In genomic region chr2:105486762-105487141, GRCh38 we compare ENCODE assay signal across 19 cellular contexts.
"Had no signal": no experiment of that assay in that cellular context is flagged by ENCODE, and none has a peak within 500 bp of the region (broad histone marks: within the 10 kb centered on the region; RNA-seq: fewer than 3 reads in every experiment).

No MANE protein-coding gene starts in this region.

- H3K4me3 ChIP-seq: body of pancreas, psoas muscle, sigmoid colon had no signal

- H3K4me1 Mint-ChIP-seq: nephron progenitor cell had no signal

- H3K4me3 Mint-ChIP-seq: activated CD8-positive, alpha-beta T cell treated with anti-CD3 and anti-CD28 coated beads for 36 hours; activated T-cell treated with anti-CD3 and anti-CD28 coated beads, Interleukin-2, amount 50 U/mL, for 4 hours; nephron progenitor cell had no signal

- H3K27ac Mint-ChIP-seq: activated CD8-positive, alpha-beta T cell treated with anti-CD3 and anti-CD28 coated beads for 36 hours; nephron progenitor cell had no signal

- H3K4me1 ChIP-seq: sigmoid colon had no signal

- H3K27me3 Mint-ChIP-seq: activated CD8-positive, alpha-beta T cell treated with anti-CD3 and anti-CD28 coated beads for 36 hours had no signal

- H3K36me3 ChIP-seq: sigmoid colon, WERI-Rb-1 had no signal

- ATAC-seq: activated CD8-positive, alpha-beta T cell treated with anti-CD3 and anti-CD28 coated beads for 36 hours; activated T-cell treated with anti-CD3 and anti-CD28 coated beads, Interleukin-2, amount 50 U/mL, for 4 hours; SK-N-SH treated with all-trans-retinoic acid at 6 μM for 48 hours had no signal

- H3K27me3 ChIP-seq: body of pancreas, sigmoid colon had no signal

- H3K9me3 Mint-ChIP-seq: activated CD8-positive, alpha-beta T cell treated with anti-CD3 and anti-CD28 coated beads for 36 hours; activated T-cell treated with anti-CD3 and anti-CD28 coated beads, Interleukin-2, amount 50 U/mL, for 4 hours; nephron progenitor cell had no signal

- DNase-seq: activated CD8-positive, alpha-beta T cell treated with anti-CD3 and anti-CD28 coated beads for 36 hours; activated effector memory CD4-positive, alpha-beta T cell treated with Interleukin-2 at 50 U/mL for 16 hours; activated naive CD4-positive, alpha-beta T cell treated with anti-CD3 and anti-CD28 coated beads, Interleukin-2, amount 50 U/mL, for 16 hours; activated T-cell treated with anti-CD3 and anti-CD28 coated beads, Interleukin-2, amount 50 U/mL, for 4 hours; cortex of kidney; effector memory CD4-positive, alpha-beta T cell; nephron progenitor cell; occipital lobe; sigmoid colon; stimulated activated CD4-positive, alpha-beta T cell treated with anti-CD3 and anti-CD28 coated beads, Interleukin-15, amount 100 ng/mL, for 24 hours; stimulated activated CD4-positive, alpha-beta T cell treated with anti-CD3 and anti-CD28 coated beads, Interleukin-4, amount 100 ng/mL, for 1 hour; stimulated activated naive CD4-positive, alpha-beta T cell treated with Interleukin-2 at 50 U/mL for 16 hours; substantia nigra; T-helper 1 cell; trophoblast cell; WERI-Rb-1 had no signal

- H3K27ac ChIP-seq: WERI-Rb-1 had no signal

- H3K9me3 ChIP-seq: body of pancreas, psoas muscle, sigmoid colon had no signal
